In genomic region chr10:79266092-79266491, GRCh38 we compare ENCODE assay signal across 8 cellular contexts.
DNase-seq lines count a peak whose midpoint lies in the region; ATAC-seq, FAIRE-seq and TF ChIP-seq lines count a peak whose summit lies in the region.

No MANE protein-coding gene starts in this region.

- dilution Hi-C loops in IMR-90 (cut with HindIII; ENCODE audit: low sequenced_read_pairs, unreplicated experiment), result no loop called here
- dilution Hi-C loops in endothelial cell of umbilical vein (cut with MboI; ENCODE audit: extremely low pct_ligation_motif_present, low sequenced_read_pairs), result no loop called here

- H3K4me3 ChIP-seq in CD8-positive, alpha-beta memory T cell (ENCODE audit: low read length), result no peak overlapping the region
- no peak overlapping the region for H3K4me3 ChIP-seq in IMR-90 (ENCODE audit: insufficient read depth, low read depth, low read length)
- no peak overlapping the region for H3K4me3 ChIP-seq in endothelial cell of umbilical vein (replicated peaks in 1 of 3; ENCODE audit: insufficient read depth in 1 of 3, low read depth in 1 of 3, low read length in 3 of 3)

- peak overlapping the region; percentile 78 for H2BK120ac ChIP-seq in IMR-90 (ENCODE audit: low read depth, low read length)

- CTCF ChIA-PET in CD8-positive, alpha-beta memory T cell (lab: Charles Lee), result interaction anchor here (0.7 to 1.5 kb wide), 2 partner anchors 9 to 16 kb away, joined by 3 to 4 read pairs; no protein-coding TSS in a partner anchor
- CTCF ChIA-PET in IMR-90 (lab: Yijun Ruan, JAX), result no interaction called here
- CTCF ChIA-PET in endothelial cell of umbilical vein (lab: Charles Lee), result interaction anchor here (0.8 to 1.6 kb wide), 3 partner anchors 13 to 48 kb away, joined by 3 to 5 read pairs (median 3); no protein-coding TSS in a partner anchor

- peak overlapping the region; percentile 83; the same call in 2 of the 3 replicates for H2BK15ac ChIP-seq in IMR-90 (ENCODE audit: low read depth, low read length)

- H4K20me1 ChIP-seq in IMR-90 (ENCODE audit: insufficient read depth, low read length) (peaks cover 62% of the 10 kb centered on the region), endothelial cell of umbilical vein (replicated peaks; ENCODE audit: control insufficient read depth, extremely low read depth, insufficient read depth, low read length) (no peaks in the 10 kb centered on the region)

- peak overlapping the region; percentile 18 for H2AK9ac ChIP-seq in IMR-90 (replicated peaks; ENCODE audit: low read depth, low read length, poor library complexity)

- no TSS peak for BruUV-seq in IMR-90 (replicated peaks; lab: Mats Ljungman, UMichigan)
- TSS peak; percentile 95 for BruUV-seq in endothelial cell of umbilical vein (replicated peaks; lab: Mats Ljungman, UMichigan)

- peak overlapping the region; percentile 50 for H2BK20ac ChIP-seq in IMR-90 (ENCODE audit: low read depth, low read length)

- peak overlapping the region; percentile 82 for H3K14ac ChIP-seq in IMR-90 (replicated peaks; ENCODE audit: low read depth, low read length)

- intact Hi-C loops in IMR-90 (cut with micrococcal nuclease) (no loop called here), endothelial cell of umbilical vein (cut with micrococcal nuclease) (loop anchor here (1.0 kb wide), 4 partner anchors 20 to 43 kb away; no protein-coding TSS in a partner anchor)

- H4K91ac ChIP-seq in IMR-90 (ENCODE audit: insufficient read depth, low read depth, low read length), result peak overlapping the region; percentile 78

- peak overlapping the region; percentile 94 for H2AK5ac ChIP-seq in IMR-90 (ENCODE audit: low read depth, low read length)

- peak overlapping the region; percentile 75 to 96 (median 84) for H3K27ac Mint-ChIP-seq in CD8-positive, alpha-beta memory T cell
- peak overlapping the region; percentile 98 for H3K27ac Mint-ChIP-seq in stimulated activated memory B cell treated with anti-CD40 and anti-IgM and Interleukin-4, amounts not matched to agents 10 μg/mL and 1 μg/mL and 100 μg/mL, for 72 hours

- H4K5ac ChIP-seq in IMR-90 (ENCODE audit: low read depth, low read length), result peak overlapping the region; percentile 31

- no peaks in the 10 kb centered on the region for H3K27me3 Mint-ChIP-seq in CD8-positive, alpha-beta memory T cell
- no peaks in the 10 kb centered on the region for H3K27me3 Mint-ChIP-seq in stimulated activated memory B cell treated with anti-CD40 and anti-IgM and Interleukin-4, amounts not matched to agents 10 μg/mL and 1 μg/mL and 100 μg/mL, for 72 hours

- H3K56ac ChIP-seq in IMR-90 (ENCODE audit: extremely low read depth, insufficient read depth, low read length), result peak overlapping the region; percentile 40; the same call in 1 of the 2 replicates

- peak; percentile 31 for ATAC-seq in GM21423 (IDR thresholded peaks at IDR 0.05; ENCODE audit: unreplicated experiment)
- no peak for ATAC-seq in IMR-90 (ENCODE audit: low read depth)
- peak; percentile 76 for ATAC-seq in stimulated activated memory B cell treated with anti-CD40 and anti-IgM and Interleukin-4, amounts not matched to agents 10 μg/mL and 1 μg/mL and 100 μg/mL, for 72 hours

- no peak overlapping the region for H3K27ac ChIP-seq in CD8-positive, alpha-beta memory T cell (ENCODE audit: low read depth, low read length)
- peak overlapping the region; percentile 92 for H3K27ac ChIP-seq in IMR-90 (ENCODE audit: insufficient read depth, low read length)
- H3K27ac ChIP-seq in endothelial cell of umbilical vein (ENCODE audit: insufficient read depth, low read depth, low read length), result peak overlapping the region; percentile 86

- peaks cover 24% of the 10 kb centered on the region for H3K4me1 ChIP-seq in CD8-positive, alpha-beta memory T cell (ENCODE audit: insufficient read depth, low read length)
- peaks cover 46% of the 10 kb centered on the region for H3K4me1 ChIP-seq in IMR-90 (ENCODE audit: control insufficient read depth, insufficient read depth, low read length)
- peaks cover 37% of the 10 kb centered on the region for H3K4me1 ChIP-seq in endothelial cell of umbilical vein (ENCODE audit: control insufficient read depth, extremely low read depth, insufficient read depth, low read length)

- H4K8ac ChIP-seq in IMR-90 (ENCODE audit: low read depth in 2 of 2, low read length in 2 of 2), result peak overlapping the region; percentile 71 to 83

- H3K9me3 ChIP-seq in CD8-positive, alpha-beta memory T cell (ENCODE audit: low read length), result no peaks in the 10 kb centered on the region
- H3K9me3 ChIP-seq in IMR-90 (ENCODE audit: control insufficient read depth, insufficient read depth, low read length) (no peaks in the 10 kb centered on the region), endothelial cell of umbilical vein (replicated peaks; ENCODE audit: control insufficient read depth, insufficient read depth, low read length) (no peaks in the 10 kb centered on the region)

- H2AFZ ChIP-seq in IMR-90 (replicated peaks; ENCODE audit: low read length, poor library complexity) (peak overlapping the region; percentile 81), endothelial cell of umbilical vein (ENCODE audit: low read depth, low read length) (no peak overlapping the region)

- H3K79me2 ChIP-seq in endothelial cell of umbilical vein (ENCODE audit: control insufficient read depth, insufficient read depth, low read length), result peaks cover 36% of the 10 kb centered on the region

- no peaks in the 10 kb centered on the region for H3K27me3 ChIP-seq in CD8-positive, alpha-beta memory T cell (ENCODE audit: insufficient read depth, low read length, poor library complexity, severe bottlenecking)
- no peaks in the 10 kb centered on the region for H3K27me3 ChIP-seq in IMR-90 (ENCODE audit: control insufficient read depth, insufficient read depth, low read length)
- no peaks in the 10 kb centered on the region for H3K27me3 ChIP-seq in endothelial cell of umbilical vein (ENCODE audit: control insufficient read depth in 2 of 2, insufficient read depth in 2 of 2, low read length in 2 of 2)

- peaks cover 0 to 4% (median 2%) of the 10 kb centered on the region in 3 donors for H3K36me3 Mint-ChIP-seq in CD8-positive, alpha-beta memory T cell
- H3K36me3 Mint-ChIP-seq in stimulated activated memory B cell treated with anti-CD40 and anti-IgM and Interleukin-4, amounts not matched to agents 10 μg/mL and 1 μg/mL and 100 μg/mL, for 72 hours, result peaks cover 38% of the 10 kb centered on the region

- H3K4ac ChIP-seq in IMR-90 (ENCODE audit: low read depth, low read length), result peak overlapping the region; percentile 89

- peak overlapping the region; percentile 86 for H2BK5ac ChIP-seq in IMR-90 (ENCODE audit: low read depth, low read length, poor library complexity, severe bottlenecking)

- no peak for TF ChIP-seq RAD21 in IMR-90 (IDR thresholded peaks at IDR 0.05; ENCODE audit: low read length)

- H3K79me1 ChIP-seq in IMR-90 (ENCODE audit: low read depth in 1 of 2, low read length in 2 of 2), result peaks cover 49 to 98% of the 10 kb centered on the region in 2 experiments

- H3K4me3 Mint-ChIP-seq in CD8-positive, alpha-beta memory T cell, result peak overlapping the region in 3 of 7 donors; percentile 11 to 46 (median 38)
- H3K4me3 Mint-ChIP-seq in stimulated activated memory B cell treated with anti-CD40 and anti-IgM and Interleukin-4, amounts not matched to agents 10 μg/mL and 1 μg/mL and 100 μg/mL, for 72 hours, result peak overlapping the region; percentile 71

- no peak for FAIRE-seq in endothelial cell of umbilical vein (lab: Jason Lieb, UNC)

- no peak for TF ChIP-seq CTCF in IMR-90 (conservative IDR thresholded peaks at IDR 0.05; ENCODE audit: low read depth, low read length)
- TF ChIP-seq CTCF in endothelial cell of umbilical vein (IDR thresholded peaks at IDR 0.05; ENCODE audit: extremely low read depth in 1 of 2, insufficient read depth in 1 of 2, low read depth in 1 of 2, low read length in 2 of 2), result no peak

- H3K23ac ChIP-seq in IMR-90 (ENCODE audit: low read depth, low read length), result peak overlapping the region; percentile 69; the same call in 1 of the 2 replicates

- TF ChIP-seq POLR2A in IMR-90 (IDR thresholded peaks at IDR 0.05; ENCODE audit: low read depth, low read length) (no peak), endothelial cell of umbilical vein (IDR thresholded peaks at IDR 0.05; ENCODE audit: low read depth, low read length) (no peak)

- peak overlapping the region; percentile 31 for H3K9ac ChIP-seq in IMR-90 (ENCODE audit: low read depth, low read length)
- H3K9ac ChIP-seq in endothelial cell of umbilical vein (replicated peaks; ENCODE audit: extremely low read depth, insufficient read depth, low read length), result peak overlapping the region; percentile 60

- H3K9me3 Mint-ChIP-seq in CD8-positive, alpha-beta memory T cell, result no peaks in the 10 kb centered on the region
- no peaks in the 10 kb centered on the region for H3K9me3 Mint-ChIP-seq in stimulated activated memory B cell treated with anti-CD40 and anti-IgM and Interleukin-4, amounts not matched to agents 10 μg/mL and 1 μg/mL and 100 μg/mL, for 72 hours

- H3K4me1 Mint-ChIP-seq in CD8-positive, alpha-beta memory T cell, result peaks cover 34 to 67% (median 42%) of the 10 kb centered on the region in 3 donors
- H3K4me1 Mint-ChIP-seq in stimulated activated memory B cell treated with anti-CD40 and anti-IgM and Interleukin-4, amounts not matched to agents 10 μg/mL and 1 μg/mL and 100 μg/mL, for 72 hours, result peaks cover 99% of the 10 kb centered on the region

- POLR2A ChIA-PET in CD8-positive, alpha-beta memory T cell (lab: Charles Lee), result no interaction called here
- POLR2A ChIA-PET in IMR-90 (lab: Charles Lee; ENCODE audit: unreplicated experiment), result no interaction called here
- POLR2A ChIA-PET in endothelial cell of umbilical vein (lab: Charles Lee), result interaction anchor here (0.7 kb wide), 1 partner anchor 19 kb away, joined by 3 read pairs; no protein-coding TSS in a partner anchor

- no peak for DNase-seq in CD8-positive, alpha-beta memory T cell
- DNase-seq in IMR-90 (no peak), endothelial cell of umbilical vein (ENCODE audit: low read depth, low spot score) (no peak), cerebellum (ENCODE audit: low spot score) (no peak), NCI-H226 (no peak), NCI-H146 treated with DMSO at 0.1 percent for 48 hours (lab: John Stamatoyannopoulos, UW; ENCODE audit: unreplicated experiment) (no peak)

- H3K9me1 ChIP-seq in IMR-90 (ENCODE audit: insufficient read depth, low read length) (peaks cover 63% of the 10 kb centered on the region), endothelial cell of umbilical vein (replicated peaks; ENCODE audit: control insufficient read depth, extremely low read depth, insufficient read depth, low read length) (no peaks in the 10 kb centered on the region)

- WGBS in IMR-90 (ENCODE audit: extremely low coverage in 2 of 2, insufficient read length in 1 of 2), 2 experiments, result no CpG with 5 or more reads among the region's 6 CpGs

- H3K4me2 ChIP-seq in IMR-90 (ENCODE audit: low read depth, low read length), result no peak overlapping the region
- H3K4me2 ChIP-seq in endothelial cell of umbilical vein (ENCODE audit: insufficient read depth, low read length), result peak overlapping the region; percentile 0

- in situ Hi-C loops in IMR-90 (cut with MboI; ENCODE audit: low sequenced_read_pairs), result no loop called here

- H3K18ac ChIP-seq in IMR-90 (ENCODE audit: low read depth, low read length), result peak overlapping the region; percentile 35

- H3K36me3 ChIP-seq in CD8-positive, alpha-beta memory T cell (ENCODE audit: insufficient read depth, low read length), result no peaks in the 10 kb centered on the region
- peaks cover 16% of the 10 kb centered on the region for H3K36me3 ChIP-seq in IMR-90 (ENCODE audit: control insufficient read depth, insufficient read depth, low read length)
- H3K36me3 ChIP-seq in endothelial cell of umbilical vein (ENCODE audit: control insufficient read depth in 2 of 2, extremely low read depth in 1 of 2, insufficient read depth in 2 of 2, low read length in 2 of 2), result peaks cover 0 to 4% of the 10 kb centered on the region in 2 experiments
